Comparison of ENCODE assay signal across 1 cellular context in genomic region chr2:55875434-55876135, GRCh38.
TF ChIP-seq lines count a peak whose summit lies in the region.

No MANE protein-coding gene starts in this region.

TF ChIP-seq in HepG2, 621 proteins besides CTCF, POLR2A, EP300 and RAD21 (continued from another document):
- no peak for TF ChIP-seq ZFP91 (CRISPR knock-in tag; IDR thresholded peaks at IDR 0.05; ENCODE audit: borderline replicate concordance)
- no peak for TF ChIP-seq RFXANK (CRISPR knock-in tag; IDR thresholded peaks at IDR 0.05)
- no peak for TF ChIP-seq ZKSCAN5 (CRISPR knock-in tag; IDR thresholded peaks at IDR 0.05)
- no peak for TF ChIP-seq ZBTB14 (CRISPR knock-in tag; IDR thresholded peaks at IDR 0.05)
- TF ChIP-seq DR1 (CRISPR knock-in tag; IDR thresholded peaks at IDR 0.05) = no peak
TF ChIP-seq in HepG2: peak in this region for 0.
